In genomic region chr5:34244281-34245031, GRCh38 we compare ENCODE assay signal across 8 cellular contexts.
DNase-seq lines count a peak whose midpoint lies in the region; ATAC-seq lines count a peak whose summit lies in the region.
"Not testable (repeated sequence)": the region's sequence is repeated elsewhere in the genome, so short reads cannot be mapped to it uniquely, and the experiment has no call there.

No MANE protein-coding gene starts in this region.

- H3K4me3 ChIP-seq in HUES64 (ENCODE audit: low read length), result peak overlapping the region; percentile 53
- peak overlapping the region; percentile 44 for H3K4me3 ChIP-seq in naive thymus-derived CD4-positive, alpha-beta T cell (ENCODE audit: low read length)

- H3K9me3 ChIP-seq in HUES64 (ENCODE audit: insufficient read depth, low read depth, low read length); naive thymus-derived CD4-positive, alpha-beta T cell (ENCODE audit: control insufficient read depth in 2 of 3, low read length in 3 of 3): not testable (repeated sequence)

- 0% methylated on average over 3 of the region's 41 CpGs for WGBS in HUES64

- CTCF ChIA-PET in naive thymus-derived CD4-positive, alpha-beta T cell (lab: Charles Lee), result not testable (repeated sequence)

- peaks cover 0 to 33% (median 23%) of the 10 kb centered on the region in 7 donors for H3K4me1 Mint-ChIP-seq in naive thymus-derived CD4-positive, alpha-beta T cell

- H3K36me3 Mint-ChIP-seq in naive thymus-derived CD4-positive, alpha-beta T cell, result not testable (repeated sequence)

- peak overlapping the region; percentile 71; the same call in 1 of the 2 replicates for H3K27ac ChIP-seq in HUES64 (ENCODE audit: low read depth, low read length)
- peak overlapping the region; percentile 35 for H3K27ac ChIP-seq in naive thymus-derived CD4-positive, alpha-beta T cell (ENCODE audit: low read depth, low read length)

- in situ Hi-C loops in ACHN (cut with HindIII; ENCODE audit: low pct_ligation_motif_present, low pct_unique_long_range_greater_than_20kb, low sequenced_read_pairs), result not testable (repeated sequence)

- DNase-seq in ACHN, result peak; percentile 45
- peak; percentile 36 for DNase-seq in amniotic epithelial cell (ENCODE audit: low read depth)
- DNase-seq in globus pallidus (ENCODE audit: low spot score), result peak; percentile 57
- peak; percentile 58 to 89 (median 80) for DNase-seq in naive thymus-derived CD4-positive, alpha-beta T cell
- DNase-seq in stimulated activated CD4-positive, alpha-beta T cell treated with anti-CD3 and anti-CD28 coated beads, Interleukin-4, amount 100 ng/mL, for 48 hours (ENCODE audit: low read depth in 2 of 2), result peak; percentile 61 to 70

- H3K9ac ChIP-seq in HUES64 (ENCODE audit: low read depth, low read length), result peak overlapping the region; percentile 60

- not testable (repeated sequence) for H3K9me3 Mint-ChIP-seq in naive thymus-derived CD4-positive, alpha-beta T cell

- POLR2A ChIA-PET in naive thymus-derived CD4-positive, alpha-beta T cell (lab: Charles Lee), result not testable (repeated sequence)

- H3K27me3 Mint-ChIP-seq in naive thymus-derived CD4-positive, alpha-beta T cell, result not testable (repeated sequence)

- H3K27ac Mint-ChIP-seq in naive thymus-derived CD4-positive, alpha-beta T cell, result peak overlapping the region; percentile 54 to 95 (median 85)

- H3K36me3 ChIP-seq in HUES64 (ENCODE audit: insufficient read depth, low read length); naive thymus-derived CD4-positive, alpha-beta T cell (ENCODE audit: control insufficient read depth in 2 of 3, insufficient read depth in 3 of 3, low read length in 3 of 3): not testable (repeated sequence)

- intact Hi-C loops in naive thymus-derived CD4-positive, alpha-beta T cell (cut with micrococcal nuclease), result loop anchor here in 1 of 2 donors (10.0 kb wide), 2 partner anchors 240 to 680 kb away; partner anchors contain the start of genes AMACR and DNAJC21

- not testable (repeated sequence) for H3K4me1 ChIP-seq in HUES64 (ENCODE audit: insufficient read depth, low read length); naive thymus-derived CD4-positive, alpha-beta T cell (ENCODE audit: control insufficient read depth in 2 of 2, insufficient read depth in 2 of 2, low read length in 2 of 2)

- ATAC-seq in GM19035 (IDR thresholded peaks at IDR 0.05; ENCODE audit: unreplicated experiment), result peak; percentile 53
- peak; percentile 90 to 93 for ATAC-seq in activated CD4-positive, CD25-positive, alpha-beta regulatory T cell treated with anti-CD3 and anti-CD28 coated beads, Interleukin-2, amount 50 U/mL, for 24 hours
- ATAC-seq in naive thymus-derived CD4-positive, alpha-beta T cell, result peak; percentile 96

- H3K27me3 ChIP-seq in HUES64 (ENCODE audit: insufficient read depth, low read length); naive thymus-derived CD4-positive, alpha-beta T cell (ENCODE audit: control insufficient read depth in 2 of 2, insufficient read depth in 2 of 2, low read length in 2 of 2): not testable (repeated sequence)

- peak overlapping the region; percentile 78 to 90 (median 86) for H3K4me3 Mint-ChIP-seq in naive thymus-derived CD4-positive, alpha-beta T cell

Comparison
In these comparisons a context has a peak if more than half of its experiments do, and no peak if none do; other contexts are left out.
1. Peak in every context shown above with its lines: DNase-seq, ATAC-seq, H3K4me3 ChIP-seq and H3K27ac ChIP-seq.